In the genomic region with DNA sequence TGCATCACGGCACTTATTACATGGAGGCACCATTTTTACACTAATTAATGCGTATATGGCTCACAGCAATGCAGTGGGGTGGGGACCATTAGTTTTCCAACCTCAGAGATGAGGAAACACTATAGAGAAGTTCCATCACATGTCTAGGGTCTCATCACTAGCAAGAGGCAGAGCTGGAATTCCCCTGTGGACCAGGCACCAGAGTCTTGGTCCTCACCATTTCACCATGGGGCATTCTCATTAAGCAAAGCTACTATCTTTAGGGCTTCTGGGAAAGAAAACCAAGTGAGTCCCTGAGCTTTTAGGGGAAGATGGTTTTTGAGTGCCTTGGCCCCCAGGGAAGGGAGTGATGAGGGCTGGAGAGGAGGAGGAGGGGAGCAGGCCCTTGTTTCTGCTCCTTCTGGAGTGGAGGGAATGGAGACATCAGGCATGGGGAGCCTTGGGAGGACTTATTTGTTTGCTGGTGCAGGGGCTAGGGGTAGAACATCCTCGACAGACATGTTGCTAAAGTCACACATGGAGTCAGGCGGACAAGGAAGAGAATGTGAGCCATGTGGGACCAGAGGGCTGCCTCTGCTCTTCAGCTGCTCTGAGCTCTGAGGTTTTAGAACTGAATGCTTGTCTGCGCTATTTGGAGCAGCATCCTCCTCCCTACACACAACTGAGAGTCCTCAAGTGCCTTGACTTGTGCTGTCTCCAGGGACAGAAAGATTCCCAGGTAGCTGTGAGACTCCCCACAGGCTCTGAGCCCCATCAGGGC, we compare ENCODE assay signal across 13 cellular contexts. TPM values are rescaled to one million over a fixed set of nuclear protein-coding genes. Genes with fewer than 3 reads are reported as not detected.
DNase-seq lines count a peak whose midpoint lies in the region; ATAC-seq, FAIRE-seq and TF ChIP-seq lines count a peak whose summit lies in the region.
"Had no signal": no experiment of that assay in that cellular context is flagged by ENCODE, and none has a peak within 500 bp of the region (broad histone marks: within the 10 kb centered on the region; RNA-seq: fewer than 3 reads in every experiment).

No MANE protein-coding gene starts in this region.

- H3K4me1 Mint-ChIP-seq in activated CD4-positive, alpha-beta T cell treated with anti-CD3 and anti-CD28 coated beads, Interleukin-2, amount 10 ng/mL, durations not matched to agents 24 days and 14 days: peaks cover 14% of the 10 kb centered on the region

- intact Hi-C loops in activated CD4-positive, alpha-beta T cell treated with anti-CD3 and anti-CD28 coated beads, Interleukin-2, amount 10 ng/mL, durations not matched to agents 24 days and 14 days (cut with micrococcal nuclease): no loop called here
- intact Hi-C loops in K562 (cut with micrococcal nuclease) (no loop called here), tibial artery (cut with DNase I; ENCODE audit: low total_unique reads) (loop anchor here (5.0 kb wide), 1 partner anchor 36 kb away; no protein-coding TSS in a partner anchor)

- peaks cover 45 to 70% of the 10 kb centered on the region in 2 experiments for H3K4me1 ChIP-seq in K562 (replicated peaks in 1 of 2; ENCODE audit: control insufficient read depth in 2 of 2, insufficient read depth in 2 of 2, low read length in 2 of 2)
- H3K4me1 ChIP-seq in mucosa of rectum (ENCODE audit: control insufficient read depth in 2 of 2, insufficient read depth in 2 of 2, low read length in 2 of 2): peaks cover 35 to 44% of the 10 kb centered on the region in 2 donors
- peaks cover 0 to 55% (median 34%) of the 10 kb centered on the region in 4 donors for H3K4me1 ChIP-seq in tibial artery

- no peaks in the 10 kb centered on the region for H3K36me3 Mint-ChIP-seq in activated CD4-positive, alpha-beta T cell treated with anti-CD3 and anti-CD28 coated beads, Interleukin-2, amount 10 ng/mL, durations not matched to agents 24 days and 14 days (ENCODE audit: low read depth)

- no peak for TF ChIP-seq RAD21 in K562 (CRISPR knock-in tag; conservative IDR thresholded peaks at IDR 0.05 in 1 of 2, IDR thresholded peaks at IDR 0.05 in 1 of 2)

- H3K4me3 ChIP-seq in K562 (peak overlapping the region; percentile 1; the same call in 1 of the 2 replicates), mucosa of rectum (ENCODE audit: low read length in 2 of 2) (no peak overlapping the region), tibial artery (no peak overlapping the region)
- H3K4me3 ChIP-seq: coronary artery, pancreas had no signal

- no peaks in the 10 kb centered on the region for H3K79me2 ChIP-seq in K562 (ENCODE audit: control insufficient read depth, insufficient read depth, low read length)

- POLR2A ChIA-PET in K562 (lab: Yijun Ruan, JAX): interaction anchor here (0.6 to 4.9 kb wide), 5 partner anchors 13 to 103 kb away, joined by 3 to 82 read pairs (median 6); partner anchors contain the start of genes EIF4G2 and ZBED5

- H3K27me3 Mint-ChIP-seq in activated CD4-positive, alpha-beta T cell treated with anti-CD3 and anti-CD28 coated beads, Interleukin-2, amount 10 ng/mL, durations not matched to agents 24 days and 14 days: no peaks in the 10 kb centered on the region

- TF ChIP-seq EP300 in K562 (IDR thresholded peaks at IDR 0.05; ENCODE audit: low read length): no peak

- CTCF ChIA-PET in K562 (lab: Yijun Ruan, JAX; ENCODE audit: low intra/inter-chr PET ratio): no interaction called here

- H3K4me3 Mint-ChIP-seq in activated CD4-positive, alpha-beta T cell treated with anti-CD3 and anti-CD28 coated beads, Interleukin-2, amount 10 ng/mL, durations not matched to agents 24 days and 14 days: no peak overlapping the region

- H3K9me3 ChIP-seq in K562 (replicated peaks; ENCODE audit: control insufficient read depth, insufficient read depth, low read depth, low read length): no peaks in the 10 kb centered on the region
- H3K9me3 ChIP-seq in mucosa of rectum (ENCODE audit: control insufficient read depth in 2 of 2, low read length in 2 of 2): no peaks in the 10 kb centered on the region
- no peaks in the 10 kb centered on the region for H3K9me3 ChIP-seq in tibial artery
- H3K9me3 ChIP-seq: pancreas had no signal

- ATAC-seq in K562 (no peak), HG02938 (IDR thresholded peaks at IDR 0.05; ENCODE audit: unreplicated experiment) (no peak)

- H3K9me3 Mint-ChIP-seq in activated CD4-positive, alpha-beta T cell treated with anti-CD3 and anti-CD28 coated beads, Interleukin-2, amount 10 ng/mL, durations not matched to agents 24 days and 14 days: no peaks in the 10 kb centered on the region

- FAIRE-seq in K562 (lab: Jason Lieb, UNC) (no peak), D721Med (lab: Jason Lieb, UNC) (no peak)
- FAIRE-seq: G401.6, pancreas had no signal

- no peaks in the 10 kb centered on the region for H3K9me1 ChIP-seq in K562 (ENCODE audit: control insufficient read depth, insufficient read depth, low read length)

- WGBS in K562 (ENCODE audit: insufficient coverage, low coverage, missing lambda C conversion rate): 65% methylated on average over 5 of the region's 5 CpGs

- no TSS peak for BruUV-seq in K562 (replicated peaks; lab: Mats Ljungman, UMichigan)

- peak overlapping the region; percentile 98 for H2AFZ ChIP-seq in K562 (ENCODE audit: low read depth, low read length)

- no peak for TF ChIP-seq POLR2A in K562 (conservative IDR thresholded peaks at IDR 0.05)

- H3K36me3 ChIP-seq in K562 (ENCODE audit: control insufficient read depth, insufficient read depth, low read length) (no peaks in the 10 kb centered on the region), mucosa of rectum (ENCODE audit: control insufficient read depth in 2 of 2, insufficient read depth in 2 of 2, low read length in 2 of 2) (no peaks in the 10 kb centered on the region), tibial artery (no peaks in the 10 kb centered on the region)
- H3K36me3 ChIP-seq: pancreas had no signal

- no peak for DNase-seq in activated CD4-positive, alpha-beta T cell treated with anti-CD3 and anti-CD28 coated beads, Interleukin-2, amount 10 ng/mL, durations not matched to agents 24 days and 14 days
- DNase-seq in activated CD4-positive, alpha-beta T cell treated with anti-CD3 and anti-CD28 coated beads, Interleukin-2, amount 50 U/mL, for 48 hours: no peak
- DNase-seq in K562 (ENCODE audit: extremely low read depth in 1 of 4, low spot score in 3 of 4) (no peak), tibial artery (no peak), Ammon's horn (ENCODE audit: low spot score) (no peak), D721Med (ENCODE audit: insufficient read length, low spot score) (no peak)
- DNase-seq: MV-4-11, NCI-H748 treated with DMSO at 0.1 percent for 48 hours, pancreas had no signal

- H3K4me2 ChIP-seq in K562 (ENCODE audit: insufficient read depth, low read length): peak overlapping the region; percentile 79

- H3K9ac ChIP-seq in K562 (ENCODE audit: insufficient read depth in 1 of 2, low read depth in 2 of 2, low read length in 2 of 2): peak overlapping the region; percentile 84 to 90; a peak in 3 of 4 replicates
- peak overlapping the region in 1 of 2 donors; percentile 78 for H3K9ac ChIP-seq in mucosa of rectum (ENCODE audit: low read depth in 1 of 2, low read length in 2 of 2)

- H3K27ac ChIP-seq in K562 (ENCODE audit: extremely low read depth, low read depth, low read length) (peak overlapping the region; percentile 98), mucosa of rectum (ENCODE audit: low read depth in 2 of 2, low read length in 2 of 2) (peak overlapping the region; percentile 92 to 94), tibial artery (peak overlapping the region; percentile 92 to 93)

- no peak for TF ChIP-seq CTCF in K562 (IDR thresholded peaks at IDR 0.05 in 2 of 3, conservative IDR thresholded peaks at IDR 0.05 in 1 of 3; ENCODE audit: insufficient read depth in 2 of 3, low read depth in 1 of 3, low read length in 3 of 3)
- TF ChIP-seq CTCF in tibial artery (IDR thresholded peaks at IDR 0.05): no peak
- no peak for TF ChIP-seq CTCF in D721Med (IDR thresholded peaks at IDR 0.05; ENCODE audit: insufficient read depth, missing control alignments)

- no peaks in the 10 kb centered on the region for H3K27me3 ChIP-seq in K562 (ENCODE audit: control insufficient read depth in 2 of 2, insufficient read depth in 2 of 2, low read length in 2 of 2)
- H3K27me3 ChIP-seq in mucosa of rectum (ENCODE audit: control insufficient read depth in 2 of 2, insufficient read depth in 2 of 2, low read length in 2 of 2): no peaks in the 10 kb centered on the region
- H3K27me3 ChIP-seq in tibial artery: no peaks in the 10 kb centered on the region
- H3K27me3 ChIP-seq: pancreas had no signal

- in situ Hi-C loops in K562 (cut with MboI): no loop called here

- H4K20me1 ChIP-seq in K562 (replicated peaks; ENCODE audit: control insufficient read depth, insufficient read depth, low read length): no peaks in the 10 kb centered on the region

- peak overlapping the region; percentile 6 for H3K27ac Mint-ChIP-seq in activated CD4-positive, alpha-beta T cell treated with anti-CD3 and anti-CD28 coated beads, Interleukin-2, amount 10 ng/mL, durations not matched to agents 24 days and 14 days

RNA-seq across cellular contexts. Expression of gene ZBED5, which starts 40.3 kb away (rescaled TPM):
- total RNA-seq in activated CD4-positive, alpha-beta T cell treated with anti-CD3 and anti-CD28 coated beads, Interleukin-2, amount 10 ng/mL, durations not matched to agents 24 days and 14 days: 41.8 and 43.1 TPM in 2 replicates
- total RNA-seq in K562 (2011; cell fraction: chromatin; rRNA removed; ENCODE audit: low replicate concordance): 26.1 and 84.9 TPM in 2 replicates
- total RNA-seq in K562 (2011; cell fraction: nucleolus; rRNA removed): 23.5 and 32.0 TPM in 2 replicates
- 45.8 and 55.1 TPM in 2 replicates for total RNA-seq in K562 (2011; cell fraction: nucleoplasm; rRNA removed)
- total RNA-seq in K562 (2014; rRNA removed) (12.4 and 17.3 TPM in 2 replicates), K562 (2014; rRNA removed; fragmentation: Illumina TruSeq; extraction: Trizol) (27.7 and 28.3 TPM in 2 replicates), K562 (2015; rRNA removed; fragmentation: Illumina TruSeq; extraction: Trizol) (24.6 and 28.6 TPM in 2 replicates), K562 (2021) (26.9 and 29.6 TPM in 2 replicates)
- polyA plus RNA-seq in K562 (2011; rRNA removed) (59.1 and 70.7 TPM in 2 replicates), K562 (2014; fragmentation: Illumina TruSeq; extraction: Trizol) (23.3 and 25.7 TPM in 2 replicates), K562 (2014; fragmentation: Nextera tagmentation; extraction: Ambion mirVana) (10 to 100 TPM; 21.3 to 25.1 TPM), K562 (2014; rRNA removed) (26.8 and 30.1 TPM in 2 replicates)
- polyA plus RNA-seq in K562 (2011; cell fraction: cytosol; rRNA removed): 22.8 and 36.5 TPM in 2 replicates
- polyA plus RNA-seq in K562 (2011; cell fraction: nucleus; rRNA removed): 130 and 149 TPM in 2 replicates
- polyA plus RNA-seq in K562 (2012): 20.0 and 25.3 TPM in 2 replicates
- 64.4 and 67.8 TPM in 2 replicates for polyA minus RNA-seq in K562 (2011; rRNA and poly(A)+ RNA removed)
- 22.4 and 27.6 TPM in 2 replicates for polyA minus RNA-seq in K562 (2011; cell fraction: cytosol; rRNA and poly(A)+ RNA removed)
- polyA minus RNA-seq in K562 (2011; cell fraction: nucleus; rRNA and poly(A)+ RNA removed): 46.0 and 95.5 TPM in 2 replicates
